Comparison of ENCODE assay signal across 17 cellular contexts in the genomic region with DNA sequence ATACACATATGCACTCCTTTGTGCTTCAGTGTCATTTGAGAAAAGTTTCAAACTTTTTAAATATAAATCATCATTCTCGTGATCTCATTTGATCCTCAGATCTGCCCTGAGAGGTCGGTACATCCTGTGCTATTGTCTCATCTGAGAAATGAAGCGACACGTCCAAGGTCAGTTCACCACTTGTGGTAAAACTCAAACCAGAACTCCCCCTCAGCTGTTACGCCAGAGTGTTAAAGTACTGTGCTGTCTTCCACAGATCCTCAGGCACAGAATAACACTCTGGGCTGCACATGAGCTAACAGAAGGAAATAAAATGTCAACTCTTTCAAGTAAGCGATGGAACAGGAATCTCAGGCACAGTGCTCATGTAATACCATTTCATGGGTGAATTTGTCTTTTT. TPM values are rescaled to one million over a fixed set of nuclear protein-coding genes. Genes with fewer than 3 reads are reported as not detected.
DNase-seq lines count a peak whose midpoint lies in the region; ATAC-seq and TF ChIP-seq lines count a peak whose summit lies in the region.
"Had no signal": no experiment of that assay in that cellular context is flagged by ENCODE, and none has a peak within 500 bp of the region (broad histone marks: within the 10 kb centered on the region; RNA-seq: fewer than 3 reads in every experiment).

No MANE protein-coding gene starts in this region.

- H3K4me1 ChIP-seq in ACC112 (ENCODE audit: control insufficient read depth, insufficient read depth, low read length, unreplicated experiment) = peaks cover 23% of the 10 kb centered on the region

- H3K79me2 ChIP-seq in ACC112 (ENCODE audit: control insufficient read depth, insufficient read depth, low read length, unreplicated experiment) = no peaks in the 10 kb centered on the region

- no peaks in the 10 kb centered on the region for H3K27me3 ChIP-seq in ACC112 (ENCODE audit: insufficient read depth, low read length)
- H3K27me3 ChIP-seq in dorsolateral prefrontal cortex = peaks cover 0 to 3% (median 0%) of the 10 kb centered on the region in 45 donors

- H3K36me3 ChIP-seq in ACC112 (ENCODE audit: insufficient read depth, low read length) = no peaks in the 10 kb centered on the region

- peaks cover 2% of the 10 kb centered on the region for H3K9me3 Mint-ChIP-seq in nephron progenitor cell

- DNase-seq in LHCN-M2 (ENCODE audit: low read depth) (peak; percentile 94), fibroblast of gingiva (ENCODE audit: low read depth) (peak; percentile 20), nephron progenitor cell (no peak), NCI-H1092 treated with DMSO at 0.1 percent for 48 hours (lab: John Stamatoyannopoulos, UW) (no peak), mesenteric fat pad (ENCODE audit: low spot score) (no peak), dorsolateral prefrontal cortex (no peak)
- DNase-seq: 8988T; CD4-positive, alpha-beta memory T cell; DMS79 treated with DMSO at 0.1 percent for 48 hours; GDM1; NCI-H1092; NCI-H1694 treated with DMSO at 0.1 percent for 48 hours; NCI-H2107; NCI-H2227 treated with DMSO at 0.1 percent for 48 hours; NCI-H524 had no signal

- peaks cover 21% of the 10 kb centered on the region for H3K4me1 Mint-ChIP-seq in nephron progenitor cell
- H3K4me1 Mint-ChIP-seq: CD4-positive, alpha-beta memory T cell had no signal

- peak overlapping the region; percentile 91 for H3K27ac ChIP-seq in ACC112 (ENCODE audit: low read depth, low read length)
- no peak overlapping the region for H3K27ac ChIP-seq in dorsolateral prefrontal cortex

- no peak for ATAC-seq in GM19452 (IDR thresholded peaks at IDR 0.05; ENCODE audit: unreplicated experiment)

- TF ChIP-seq CTCF in nephron progenitor cell (IDR thresholded peaks at IDR 0.05) (no peak), dorsolateral prefrontal cortex (IDR thresholded peaks at IDR 0.05 in 54 of 56, conservative IDR thresholded peaks at IDR 0.05 in 2 of 56; ENCODE audit: low read depth in 1 of 56, partially characterized antibody in 56 of 56) (no peak)

- H3K36me3 Mint-ChIP-seq in nephron progenitor cell (ENCODE audit: low read depth) = no peaks in the 10 kb centered on the region
- H3K36me3 Mint-ChIP-seq: CD4-positive, alpha-beta memory T cell had no signal

- H3K4me3 ChIP-seq in ACC112 (ENCODE audit: low read depth, low read length) (no peak overlapping the region), dorsolateral prefrontal cortex (no peak overlapping the region)

- intact Hi-C loops in dorsolateral prefrontal cortex (cut with DNase I) = no loop called here

- no peak overlapping the region for H3K4me3 Mint-ChIP-seq in nephron progenitor cell
- H3K4me3 Mint-ChIP-seq: CD4-positive, alpha-beta memory T cell had no signal

- H3K27ac Mint-ChIP-seq in nephron progenitor cell = peak overlapping the region; percentile 85
- H3K27ac Mint-ChIP-seq: CD4-positive, alpha-beta memory T cell had no signal

- H2AFZ ChIP-seq in ACC112 (ENCODE audit: low read length, unreplicated experiment) = peak overlapping the region; percentile 49

- H3K27me3 Mint-ChIP-seq in nephron progenitor cell (ENCODE audit: low read depth, poor library complexity) = no peaks in the 10 kb centered on the region

RNA-seq across cellular contexts. Expression of a gene that starts 31.4 kb away (rescaled TPM):
- total RNA-seq in LHCN-M2 (2014; rRNA removed) (0.19 TPM in 1 of 2 replicates, not detected in the other), mesenteric fat pad (1.3 TPM), dorsolateral prefrontal cortex (10 to 100 TPM in 1 of 120 experiments, 1 to 10 TPM in 119; 2.0 to 10.4 (median 4.5) TPM)
- 0.10 TPM for polyA plus RNA-seq in LHCN-M2 (2012)
- total RNA-seq: CD4-positive, alpha-beta memory T cell had no signal
- polyA plus RNA-seq: CD4-positive, alpha-beta memory T cell had no signal

Comparison
In these comparisons a context has a peak if more than half of its experiments do, and no peak if none do; other contexts are left out.
1. DNase-seq: peak in LHCN-M2 (single experiment) and fibroblast of gingiva (single experiment); none in nephron progenitor cell (single experiment), NCI-H1092 treated with DMSO at 0.1 percent for 48 hours (single experiment), mesenteric fat pad (single experiment) and dorsolateral prefrontal cortex (0 of 10).